Comparison of ENCODE assay signal across 8 cellular contexts in the genomic region with DNA sequence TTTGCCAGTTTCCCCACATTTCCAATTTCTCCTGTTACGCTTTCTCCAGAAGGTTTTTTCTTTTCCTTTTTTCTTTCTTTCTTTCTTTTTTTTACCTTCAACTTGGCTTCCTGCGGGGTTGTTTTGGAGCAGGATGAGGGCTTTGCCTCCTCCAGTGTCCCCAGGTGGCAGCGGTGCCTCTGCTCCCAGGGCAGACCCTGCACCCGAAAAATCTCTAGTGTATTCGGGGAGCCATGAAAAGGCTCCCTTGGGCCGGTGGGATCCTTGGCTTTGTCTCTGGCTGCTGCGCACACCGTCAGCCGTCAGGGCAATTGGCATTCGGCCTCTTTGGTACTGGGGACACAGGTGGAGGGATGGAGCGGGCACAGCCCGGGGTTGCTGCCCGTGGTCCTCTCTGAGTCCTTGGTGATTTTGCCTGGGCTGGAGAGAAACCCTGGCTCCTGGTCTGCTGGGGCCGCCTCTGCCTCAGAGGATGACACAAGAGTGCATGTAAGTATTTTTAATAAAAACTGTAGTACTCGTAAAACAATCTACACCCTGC. TPM values are rescaled to one million over a fixed set of nuclear protein-coding genes. Genes with fewer than 3 reads are reported as not detected.
A peak's percentile ranks its signal among the peaks of the same experiment; 100 is the strongest.
DNase-seq lines count a peak whose midpoint lies in the region; ATAC-seq and TF ChIP-seq lines count a peak whose summit lies in the region.

No MANE protein-coding gene starts in this region.

- H3K36me3 Mint-ChIP-seq in CD14-positive monocyte (peaks cover 6 to 12% of the 10 kb centered on the region in 2 donors), IgD-negative memory B cell (peaks cover 2% of the 10 kb centered on the region), nephron (ENCODE audit: low read depth) (no peaks in the 10 kb centered on the region)

- H3K4me3 ChIP-seq in dorsolateral prefrontal cortex: peak overlapping the region; percentile 43 to 85 (median 70)

- peak overlapping the region in 2 of 7 donors; percentile 25 to 69 for H3K27ac Mint-ChIP-seq in CD14-positive monocyte
- peak overlapping the region in 1 of 3 donors; percentile 82 for H3K27ac Mint-ChIP-seq in IgD-negative memory B cell
- peak overlapping the region in 2 of 3 experiments; percentile 48 to 82 for H3K27ac Mint-ChIP-seq in nephron

- TF ChIP-seq CTCF in CD14-positive monocyte (IDR thresholded peaks at IDR 0.05) (no peak), dorsolateral prefrontal cortex (IDR thresholded peaks at IDR 0.05 in 54 of 56, conservative IDR thresholded peaks at IDR 0.05 in 2 of 56; ENCODE audit: low read depth in 1 of 56, partially characterized antibody in 56 of 56) (no peak), nephron (IDR thresholded peaks at IDR 0.05; ENCODE audit: unreplicated experiment in 3 of 3) (no peak)

- H3K4me1 Mint-ChIP-seq in CD14-positive monocyte (peaks cover 22% of the 10 kb centered on the region), IgD-negative memory B cell (peaks cover 4 to 6% (median 6%) of the 10 kb centered on the region in 3 donors), nephron (peaks cover 15% of the 10 kb centered on the region)

- H3K27me3 Mint-ChIP-seq in CD14-positive monocyte (ENCODE audit: low read depth in 3 of 3): peaks cover 66 to 80% (median 70%) of the 10 kb centered on the region in 3 donors
- peaks cover 12% of the 10 kb centered on the region for H3K27me3 Mint-ChIP-seq in IgD-negative memory B cell
- H3K27me3 Mint-ChIP-seq in nephron (ENCODE audit: low read depth): peaks cover 69% of the 10 kb centered on the region

- H3K27ac ChIP-seq in dorsolateral prefrontal cortex: peak overlapping the region in 5 of 59 donors; percentile 14 to 73 (median 29)

- DNase-seq in CD14-positive monocyte (ENCODE audit: low spot score): no peak
- DNase-seq in dorsolateral prefrontal cortex: no peak
- no peak for DNase-seq in NCI-H1694 (lab: John Stamatoyannopoulos, UW)
- DNase-seq in NCI-H146 (lab: John Stamatoyannopoulos, UW): no peak
- no peak for DNase-seq in NCI-H128 (lab: John Stamatoyannopoulos, UW; ENCODE audit: unreplicated experiment)

- H3K9me3 Mint-ChIP-seq in CD14-positive monocyte: peaks cover 0 to 15% (median 2%) of the 10 kb centered on the region in 7 donors
- no peaks in the 10 kb centered on the region for H3K9me3 Mint-ChIP-seq in IgD-negative memory B cell
- peaks cover 4% of the 10 kb centered on the region for H3K9me3 Mint-ChIP-seq in nephron

- H3K4me3 Mint-ChIP-seq in CD14-positive monocyte (peak overlapping the region; percentile 69 to 93), IgD-negative memory B cell (peak overlapping the region; percentile 86 to 96 (median 90)), nephron (peak overlapping the region; percentile 93 to 97 (median 94))

- no peak for ATAC-seq in HG03469 (IDR thresholded peaks at IDR 0.05; ENCODE audit: unreplicated experiment)

- H3K27me3 ChIP-seq in dorsolateral prefrontal cortex: peaks cover 0 to 14% (median 0%) of the 10 kb centered on the region in 45 donors

- intact Hi-C loops in CD14-positive monocyte (cut with micrococcal nuclease) (no loop called here), dorsolateral prefrontal cortex (cut with DNase I) (loop anchor here in 1 of 2 donors (5.0 kb wide), 1 partner anchor 43 kb away; no protein-coding TSS in a partner anchor)

RNA-seq across cellular contexts. Expression of a gene that starts 0.8 kb away (rescaled TPM):
- polyA plus RNA-seq in CD14-positive monocyte (1 to 10 TPM; 1.3 to 1.6 TPM), IgD-negative memory B cell (3.4 TPM)
- total RNA-seq in dorsolateral prefrontal cortex: 1 to 10 TPM in 91 of 120 experiments, under 1 TPM in 29; 0.16 to 6.6 (median 1.6) TPM

RNA-seq across cellular contexts. Expression of a gene that starts 45.3 kb away (rescaled TPM):
- not detected for polyA plus RNA-seq in CD14-positive monocyte
- not detected for polyA plus RNA-seq in IgD-negative memory B cell
- total RNA-seq in dorsolateral prefrontal cortex: 1 to 10 TPM in 4 of 120 experiments, under 1 TPM in 6, not detected in 110; 0.56 to 1.5 (median 0.97) TPM
